ENCODE assay signal across 31 cellular contexts in the genomic region with DNA sequence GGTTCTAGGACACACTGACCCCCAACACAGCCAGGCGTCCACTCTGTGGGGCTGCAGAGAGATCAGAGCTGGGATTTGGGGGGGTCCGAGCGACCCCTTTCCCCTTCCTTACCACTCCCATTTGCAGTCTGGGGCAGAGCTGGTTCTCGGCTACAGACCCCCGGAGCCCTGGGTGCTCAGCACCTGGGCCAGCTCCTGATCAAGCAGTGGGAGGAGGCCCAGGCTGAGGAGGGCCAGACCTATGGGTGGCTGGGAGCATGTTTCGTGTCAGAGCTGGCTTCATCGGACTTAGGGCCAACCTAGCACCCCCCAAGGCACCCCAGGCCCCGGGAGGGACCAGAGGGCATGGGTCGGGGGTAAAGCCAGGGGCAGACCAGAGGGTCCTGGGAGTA. TPM values are rescaled to one million over a fixed set of nuclear protein-coding genes. Genes with fewer than 3 reads are reported as not detected.
DNase-seq lines count a peak whose midpoint lies in the region; ATAC-seq and TF ChIP-seq lines count a peak whose summit lies in the region.
"Had no signal": no experiment of that assay in that cellular context is flagged by ENCODE, and none has a peak within 500 bp of the region (broad histone marks: within the 10 kb centered on the region; RNA-seq: fewer than 3 reads in every experiment).

No MANE protein-coding gene starts in this region.

- no peak for ATAC-seq in CD4-positive, alpha-beta T cell (ENCODE audit: poor library complexity)
- ATAC-seq: activated CD4-positive, CD25-positive, alpha-beta regulatory T cell treated with anti-CD3 and anti-CD28 coated beads, Interleukin-2, amount 50 U/mL, for 24 hours; activated CD8-positive, alpha-beta memory T cell treated with anti-CD3 and anti-CD28 coated beads, Interleukin-2, amount 10 ng/mL, durations not matched to agents 7 days and 5 days; activated T-cell treated with anti-CD3 and anti-CD28 coated beads, Interleukin-2, amount 50 U/mL, for 4 hours; gastroesophageal sphincter; mucosa of descending colon; natural killer cell had no signal

- intact Hi-C loops in CD4-positive, alpha-beta T cell (cut with DNase I, micrococcal nuclease), result no loop called here

- no peak for TF ChIP-seq RAD21 in Ishikawa (IDR thresholded peaks at IDR 0.05; ENCODE audit: low read depth)

- TF ChIP-seq CTCF in CD4-positive, alpha-beta T cell (IDR thresholded peaks at IDR 0.05), result no peak

- no peaks in the 10 kb centered on the region for H3K36me3 Mint-ChIP-seq in CD4-positive, alpha-beta T cell (ENCODE audit: low read depth)
- H3K36me3 Mint-ChIP-seq: activated CD8-positive, alpha-beta memory T cell treated with anti-CD3 and anti-CD28 coated beads, Interleukin-2, amount 10 ng/mL, durations not matched to agents 7 days and 5 days; activated naive CD8-positive, alpha-beta T cell treated with anti-CD3 and anti-CD28 coated beads for 36 hours; natural killer cell had no signal

- H3K27ac Mint-ChIP-seq in CD4-positive, alpha-beta T cell, result no peak overlapping the region
- H3K27ac Mint-ChIP-seq: activated CD8-positive, alpha-beta memory T cell treated with anti-CD3 and anti-CD28 coated beads, Interleukin-2, amount 10 ng/mL, durations not matched to agents 7 days and 5 days; activated naive CD8-positive, alpha-beta T cell treated with anti-CD3 and anti-CD28 coated beads for 36 hours; natural killer cell had no signal

- peak; percentile 15 for DNase-seq in D341Med (ENCODE audit: low spot score)
- peak; percentile 63 for DNase-seq in iPS-NIHi11 (ENCODE audit: low spot score)
- DNase-seq in DMS79 treated with DMSO at 0.1 percent for 48 hours (lab: John Stamatoyannopoulos, UW), result no peak
- no peak for DNase-seq in CD4-positive, alpha-beta T cell
- DNase-seq: activated CD4-positive, alpha-beta T cell treated with anti-CD3 and anti-CD28 coated beads, Interleukin-2, amount 50 U/mL, for 4 hours; activated CD8-positive, alpha-beta memory T cell treated with anti-CD3 and anti-CD28 coated beads, Interleukin-2, amount 10 ng/mL, durations not matched to agents 7 days and 5 days; activated gamma-delta T cell; activated naive CD8-positive, alpha-beta T cell treated with anti-CD3 and anti-CD28 coated beads for 36 hours; activated T-cell treated with anti-CD3 and anti-CD28 coated beads, Interleukin-2, amount 50 U/mL, for 4 hours; DMS79; effector CD8-positive, alpha-beta T cell; GF-D8; hippocampal formation; natural killer cell; NCI-H1105; NCI-H187; NCI-H2171 treated with DMSO at 0.1 percent for 48 hours; NCI-H510A treated with DMSO at 0.1 percent for 48 hours; stimulated activated CD4-positive, alpha-beta T cell treated with anti-CD3 and anti-CD28 coated beads, Interleukin-15, amount 100 ng/mL, for 24 hours; stimulated activated CD4-positive, alpha-beta T cell treated with anti-CD3 and anti-CD28 coated beads, Interleukin-4, amount 100 ng/mL, for 4 hours had no signal

- no peaks in the 10 kb centered on the region for H3K9me3 ChIP-seq in CD4-positive, alpha-beta T cell (ENCODE audit: control insufficient read depth, low read length)
- H3K9me3 ChIP-seq: ascending aorta, gastroesophageal sphincter, mucosa of descending colon, tibial nerve had no signal

- H3K27me3 Mint-ChIP-seq in CD4-positive, alpha-beta T cell, result peaks cover 24% of the 10 kb centered on the region

- CTCF ChIA-PET in CD4-positive, alpha-beta T cell (lab: Charles Lee), result interaction anchor here (0.6 kb wide), 1 partner anchor 90 kb away, joined by 3 read pairs; no protein-coding TSS in a partner anchor

- H3K4me3 Mint-ChIP-seq in CD4-positive, alpha-beta T cell, result no peak overlapping the region
- H3K4me3 Mint-ChIP-seq: activated CD8-positive, alpha-beta memory T cell treated with anti-CD3 and anti-CD28 coated beads, Interleukin-2, amount 10 ng/mL, durations not matched to agents 7 days and 5 days; activated naive CD8-positive, alpha-beta T cell treated with anti-CD3 and anti-CD28 coated beads for 36 hours; activated T-cell treated with anti-CD3 and anti-CD28 coated beads, Interleukin-2, amount 50 U/mL, for 4 hours; natural killer cell had no signal

- TF ChIP-seq EP300 in Ishikawa (IDR thresholded peaks at IDR 0.05; ENCODE audit: borderline replicate concordance), result no peak

- POLR2A ChIA-PET in CD4-positive, alpha-beta T cell (lab: Charles Lee), result no interaction called here

- no peak overlapping the region for H3K27ac ChIP-seq in CD4-positive, alpha-beta T cell (ENCODE audit: low read depth, low read length)
- H3K27ac ChIP-seq: ascending aorta, C4-2B, gastroesophageal sphincter, tibial nerve had no signal

- peaks cover 5% of the 10 kb centered on the region for H3K4me1 Mint-ChIP-seq in CD4-positive, alpha-beta T cell (ENCODE audit: low read depth)
- H3K4me1 Mint-ChIP-seq: activated CD8-positive, alpha-beta memory T cell treated with anti-CD3 and anti-CD28 coated beads, Interleukin-2, amount 10 ng/mL, durations not matched to agents 7 days and 5 days; activated naive CD8-positive, alpha-beta T cell treated with anti-CD3 and anti-CD28 coated beads for 36 hours; natural killer cell had no signal

- H3K27me3 ChIP-seq in CD4-positive, alpha-beta T cell (ENCODE audit: control insufficient read depth, insufficient read depth, low read length), result peaks cover 28% of the 10 kb centered on the region
- H3K27me3 ChIP-seq: ascending aorta had no signal

- no peaks in the 10 kb centered on the region for H3K9me3 Mint-ChIP-seq in CD4-positive, alpha-beta T cell
- H3K9me3 Mint-ChIP-seq: activated naive CD8-positive, alpha-beta T cell treated with anti-CD3 and anti-CD28 coated beads for 36 hours; activated T-cell treated with anti-CD3 and anti-CD28 coated beads, Interleukin-2, amount 50 U/mL, for 4 hours; natural killer cell had no signal

TF ChIP-seq in Ishikawa, 13 proteins besides CTCF, POLR2A, EP300 and RAD21:
- TF ChIP-seq, protein P1, sequence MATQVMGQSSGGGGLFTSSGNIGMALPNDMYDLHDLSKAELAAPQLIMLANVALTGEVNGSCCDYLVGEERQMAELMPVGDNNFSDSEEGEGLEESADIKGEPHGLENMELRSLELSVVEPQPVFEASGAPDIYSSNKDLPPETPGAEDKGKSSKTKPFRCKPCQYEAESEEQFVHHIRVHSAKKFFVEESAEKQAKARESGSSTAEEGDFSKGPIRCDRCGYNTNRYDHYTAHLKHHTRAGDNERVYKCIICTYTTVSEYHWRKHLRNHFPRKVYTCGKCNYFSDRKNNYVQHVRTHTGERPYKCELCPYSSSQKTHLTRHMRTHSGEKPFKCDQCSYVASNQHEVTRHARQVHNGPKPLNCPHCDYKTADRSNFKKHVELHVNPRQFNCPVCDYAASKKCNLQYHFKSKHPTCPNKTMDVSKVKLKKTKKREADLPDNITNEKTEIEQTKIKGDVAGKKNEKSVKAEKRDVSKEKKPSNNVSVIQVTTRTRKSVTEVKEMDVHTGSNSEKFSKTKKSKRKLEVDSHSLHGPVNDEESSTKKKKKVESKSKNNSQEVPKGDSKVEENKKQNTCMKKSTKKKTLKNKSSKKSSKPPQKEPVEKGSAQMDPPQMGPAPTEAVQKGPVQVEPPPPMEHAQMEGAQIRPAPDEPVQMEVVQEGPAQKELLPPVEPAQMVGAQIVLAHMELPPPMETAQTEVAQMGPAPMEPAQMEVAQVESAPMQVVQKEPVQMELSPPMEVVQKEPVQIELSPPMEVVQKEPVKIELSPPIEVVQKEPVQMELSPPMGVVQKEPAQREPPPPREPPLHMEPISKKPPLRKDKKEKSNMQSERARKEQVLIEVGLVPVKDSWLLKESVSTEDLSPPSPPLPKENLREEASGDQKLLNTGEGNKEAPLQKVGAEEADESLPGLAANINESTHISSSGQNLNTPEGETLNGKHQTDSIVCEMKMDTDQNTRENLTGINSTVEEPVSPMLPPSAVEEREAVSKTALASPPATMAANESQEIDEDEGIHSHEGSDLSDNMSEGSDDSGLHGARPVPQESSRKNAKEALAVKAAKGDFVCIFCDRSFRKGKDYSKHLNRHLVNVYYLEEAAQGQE (IDR thresholded peaks at IDR 0.05; ENCODE audit: low read depth), result peak; percentile 85
- no peak for TF ChIP-seq TCF12 (IDR thresholded peaks at IDR 0.05; ENCODE audit: low read depth)
TF ChIP-seq in Ishikawa: peak in this region for 1.

RNA-seq across cellular contexts. Expression of a gene that starts 7.6 kb away (rescaled TPM):
- not detected for total RNA-seq in CD4-positive, alpha-beta T cell
- total RNA-seq: activated CD8-positive, alpha-beta memory T cell treated with anti-CD3 and anti-CD28 coated beads, Interleukin-2, amount 10 ng/mL, durations not matched to agents 7 days and 5 days; activated naive CD8-positive, alpha-beta T cell treated with anti-CD3 and anti-CD28 coated beads for 36 hours; ascending aorta; natural killer cell; omental fat pad had no signal

RNA-seq across cellular contexts. Expression of a gene that starts 23.3 kb away (rescaled TPM):
- not detected for total RNA-seq in CD4-positive, alpha-beta T cell
- total RNA-seq: activated naive CD8-positive, alpha-beta T cell treated with anti-CD3 and anti-CD28 coated beads for 36 hours; ascending aorta; lung microvascular endothelial cell; MCF 10A; natural killer cell; omental fat pad; T-helper 1 cell treated with Interleukin-12 subunit alpha and Interleukin-12 subunit beta and Interleukin-4 antibody, amounts not matched to agents 30 ng/mL and 1 ng/mL, for 36 hours; tibial nerve had no signal

RNA-seq across cellular contexts. Expression of a gene that starts 25.3 kb away (rescaled TPM):
- total RNA-seq in CD4-positive, alpha-beta T cell, result not detected
- total RNA-seq: activated CD8-positive, alpha-beta memory T cell treated with anti-CD3 and anti-CD28 coated beads, Interleukin-2, amount 10 ng/mL, durations not matched to agents 7 days and 5 days; activated naive CD8-positive, alpha-beta T cell treated with anti-CD3 and anti-CD28 coated beads for 36 hours; activated T-cell treated with anti-CD3 and anti-CD28 coated beads, Interleukin-2, amount 50 U/mL, for 4 hours; ascending aorta; gastroesophageal sphincter; lung microvascular endothelial cell; MCF 10A; natural killer cell; omental fat pad; T-helper 1 cell treated with Interleukin-12 subunit alpha and Interleukin-12 subunit beta and Interleukin-4 antibody, amounts not matched to agents 30 ng/mL and 1 ng/mL, for 36 hours; tibial nerve had no signal

RNA-seq across cellular contexts. Expression of a gene that starts 32.0 kb away (rescaled TPM):
- 100 to 1,000 TPM; 344 to 349 TPM for total RNA-seq in CD4-positive, alpha-beta T cell

RNA-seq across cellular contexts. Expression of a gene that starts 41.8 kb away (rescaled TPM):
- 100 to 1,000 TPM; 144 to 149 TPM for total RNA-seq in CD4-positive, alpha-beta T cell

Comparison
In these comparisons a context has a peak if more than half of its experiments do, and no peak if none do; other contexts are left out.
1. DNase-seq: peak in D341Med (single experiment) and iPS-NIHi11 (single experiment); none in DMS79 treated with DMSO at 0.1 percent for 48 hours (single experiment) and CD4-positive, alpha-beta T cell (0 of 10).